In genomic region chr16:54174201-54174600, GRCh38 we compare ENCODE assay signal across 1 cellular context.
TF ChIP-seq lines count a peak whose summit lies in the region.

No MANE protein-coding gene starts in this region.

TF ChIP-seq in HepG2, 621 proteins besides CTCF, POLR2A, EP300 and RAD21 (continued from another document and continues in another):
- no peak for TF ChIP-seq FOXP4 (CRISPR knock-in tag; IDR thresholded peaks at IDR 0.05)
- TF ChIP-seq NCOR1 (IDR thresholded peaks at IDR 0.05; ENCODE audit: borderline replicate concordance, low read length) = no peak
- 0 out of 2 replicates have a peak, but pooled peaks have one; percentile 12 for TF ChIP-seq AFF4 (CRISPR knock-in tag; IDR thresholded peaks at IDR 0.05)
- TF ChIP-seq FOXC1 (CRISPR knock-in tag; IDR thresholded peaks at IDR 0.05; ENCODE audit: borderline replicate concordance) = 0 out of 2 replicates have a peak, but pooled peaks have one; percentile 16
- TF ChIP-seq NR0B2 (CRISPR knock-in tag; IDR thresholded peaks at IDR 0.05) = no peak
- TF ChIP-seq SNRNP70 (IDR thresholded peaks at IDR 0.05; ENCODE audit: low read depth, low read length) = no peak
- TF ChIP-seq PRDM10 (CRISPR knock-in tag; IDR thresholded peaks at IDR 0.05; ENCODE audit: low read depth) = no peak
- TF ChIP-seq TRIM24 (CRISPR knock-in tag; IDR thresholded peaks at IDR 0.05) = 0 out of 2 replicates have a peak, but pooled peaks have one; percentile 14
- TF ChIP-seq CEBPZ (IDR thresholded peaks at IDR 0.05; ENCODE audit: low read length) = no peak
- 0 out of 2 replicates have a peak, but pooled peaks have one; percentile 5 for TF ChIP-seq ETV5 (CRISPR knock-in tag; IDR thresholded peaks at IDR 0.05; ENCODE audit: borderline replicate concordance)
- TF ChIP-seq SIX1 (CRISPR knock-in tag; IDR thresholded peaks at IDR 0.05; ENCODE audit: borderline replicate concordance) = no peak
- TF ChIP-seq KDM5B (CRISPR knock-in tag; IDR thresholded peaks at IDR 0.05; ENCODE audit: borderline replicate concordance) = peak; percentile 57; the same call in 1 of the 2 replicates
- no peak for TF ChIP-seq ZNF431 (CRISPR knock-in tag; IDR thresholded peaks at IDR 0.05; ENCODE audit: borderline replicate concordance, low read depth)
- TF ChIP-seq XRCC5 (optimal IDR thresholded peaks at IDR 0.05; ENCODE audit: low read length) = peak; percentile 21
- no peak for TF ChIP-seq LRRFIP1 (CRISPR knock-in tag; conservative IDR thresholded peaks at IDR 0.05)
- TF ChIP-seq ZNF761 (CRISPR knock-in tag; conservative IDR thresholded peaks at IDR 0.05) = 0 out of 2 replicates have a peak, but pooled peaks have one; percentile 7
- TF ChIP-seq ZNF576 (CRISPR knock-in tag; IDR thresholded peaks at IDR 0.05) = no peak
- no peak for TF ChIP-seq ZBTB37 (CRISPR knock-in tag; IDR thresholded peaks at IDR 0.05)
- no peak for TF ChIP-seq NFIB (CRISPR knock-in tag; IDR thresholded peaks at IDR 0.05; ENCODE audit: borderline replicate concordance)
- 0 out of 2 replicates have a peak, but pooled peaks have one; percentile 44 for TF ChIP-seq SALL2 (CRISPR knock-in tag; IDR thresholded peaks at IDR 0.05)
- no peak for TF ChIP-seq ZNF766 (CRISPR knock-in tag; IDR thresholded peaks at IDR 0.05; ENCODE audit: borderline replicate concordance)
- TF ChIP-seq ZSCAN31 (CRISPR knock-in tag; IDR thresholded peaks at IDR 0.05; ENCODE audit: low read depth) = 0 out of 2 replicates have a peak, but pooled peaks have one; percentile 42
- peak; percentile 1; the same call in 1 of the 2 replicates for TF ChIP-seq SMC3 (IDR thresholded peaks at IDR 0.05; ENCODE audit: low read length)
- TF ChIP-seq SMYD3 (CRISPR knock-in tag; IDR thresholded peaks at IDR 0.05) = no peak
- TF ChIP-seq ATF4 (CRISPR knock-in tag; IDR thresholded peaks at IDR 0.05) = 0 out of 4 replicates have a peak, but pooled peaks of 1 of the 2 experiments have one; percentile 14
- no peak for TF ChIP-seq IRF1 (CRISPR knock-in tag; IDR thresholded peaks at IDR 0.05; ENCODE audit: low read depth)
- peak; percentile 59; the same call in 1 of the 2 replicates for TF ChIP-seq ZNF317 (CRISPR knock-in tag; IDR thresholded peaks at IDR 0.05)
- peak; percentile 21; the same call in 1 of the 2 replicates for TF ChIP-seq ZFP91 (CRISPR knock-in tag; IDR thresholded peaks at IDR 0.05; ENCODE audit: borderline replicate concordance)
- TF ChIP-seq HNRNPL (IDR thresholded peaks at IDR 0.05; ENCODE audit: low read depth, low read length) = 0 out of 2 replicates have a peak, but pooled peaks have one; percentile 48
- peak; percentile 15; the same call in 1 of the 2 replicates for TF ChIP-seq MED1 (CRISPR knock-in tag; IDR thresholded peaks at IDR 0.05)
- no peak for TF ChIP-seq DNMT3B (CRISPR knock-in tag; conservative IDR thresholded peaks at IDR 0.05)
